Comparison of ENCODE assay signal across 8 cellular contexts in the genomic region with DNA sequence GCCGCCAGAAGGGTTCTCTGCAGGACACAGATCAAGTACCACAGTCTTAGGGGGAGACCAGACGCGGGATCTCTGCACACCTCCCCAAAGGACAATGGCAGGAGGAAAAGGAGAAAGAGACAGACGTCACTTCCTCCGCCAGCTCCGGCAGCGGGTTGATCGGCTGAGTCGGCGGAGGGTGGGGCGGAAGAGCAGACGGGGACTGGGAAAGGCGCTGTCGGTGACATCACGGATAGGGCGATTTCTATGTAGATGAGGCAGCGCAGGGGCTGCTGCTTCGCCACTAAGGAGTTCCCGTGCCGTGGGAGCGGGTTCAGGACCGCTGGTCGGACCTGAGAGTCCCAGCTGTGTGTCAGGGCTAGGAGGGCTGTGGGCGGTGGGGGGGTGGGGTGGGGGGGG. TPM values are rescaled to one million over a fixed set of nuclear protein-coding genes. Genes with fewer than 3 reads are reported as not detected.
A peak's percentile ranks its signal among the peaks of the same experiment; 100 is the strongest.
DNase-seq lines count a peak whose midpoint lies in the region; ATAC-seq and TF ChIP-seq lines count a peak whose summit lies in the region.
"Not testable (repeated sequence)": the region's sequence is repeated elsewhere in the genome, so short reads cannot be mapped to it uniquely, and the experiment has no call there.

No MANE protein-coding gene starts in this region.

- 0 to 1% (median 1%) methylated on average over 19 to 21 of the region's 24 CpGs for WGBS in ovary, 3 donors
- 0% methylated on average over 15 of the region's 24 CpGs for WGBS in suprapubic skin

- TF ChIP-seq EP300 in ovary (IDR thresholded peaks at IDR 0.05); suprapubic skin (IDR thresholded peaks at IDR 0.05): not testable (repeated sequence)

- DNase-seq in NCI-H146 treated with DMSO at 0.1 percent for 48 hours (lab: John Stamatoyannopoulos, UW; ENCODE audit: unreplicated experiment) = peak; percentile 44
- peak; percentile 53 for DNase-seq in SKM-1 treated with dmso at 0.1 percent for 144 hours (lab: John Stamatoyannopoulos, UW; ENCODE audit: unreplicated experiment)
- peak; percentile 67 for DNase-seq in activated effector memory CD4-positive, alpha-beta T cell treated with Interleukin-2 at 50 U/mL for 16 hours
- DNase-seq in fibroblast of the aortic adventitia (ENCODE audit: low read depth) = not testable (repeated sequence)
- DNase-seq in ovary = peak; percentile 30 to 66 (median 50)
- peak; percentile 74 to 75 for DNase-seq in suprapubic skin (ENCODE audit: low spot score in 2 of 2)

- H3K27me3 ChIP-seq in ovary, suprapubic skin: not testable (repeated sequence)

- TF ChIP-seq POLR2A in ovary (IDR thresholded peaks at IDR 0.05); suprapubic skin (IDR thresholded peaks at IDR 0.05): not testable (repeated sequence)

- intact Hi-C loops in ovary (cut with DNase I) = not testable (repeated sequence)

- ATAC-seq in GM18520 (IDR thresholded peaks at IDR 0.05; ENCODE audit: unreplicated experiment) (peak; percentile 49), HG02885 (IDR thresholded peaks at IDR 0.05; ENCODE audit: poor library complexity, unreplicated experiment) (peak; percentile 67)

- not testable (repeated sequence) for H3K9me3 ChIP-seq in ovary, suprapubic skin

- H3K4me1 ChIP-seq in ovary (ENCODE audit: insufficient read depth); suprapubic skin: not testable (repeated sequence)

- H3K4me3 ChIP-seq in fibroblast of the aortic adventitia (ENCODE audit: low read depth, low read length) (peak overlapping the region; percentile 71), ovary (peak overlapping the region; percentile 47), suprapubic skin (peak overlapping the region; percentile 55)

- H3K36me3 ChIP-seq in ovary, suprapubic skin: not testable (repeated sequence)

- not testable (repeated sequence) for TF ChIP-seq CTCF in fibroblast of the aortic adventitia (IDR thresholded peaks at IDR 0.05; ENCODE audit: insufficient read depth, low read length); ovary (IDR thresholded peaks at IDR 0.05); suprapubic skin (IDR thresholded peaks at IDR 0.05)

- H3K27ac ChIP-seq in ovary (peak overlapping the region in 1 of 2 donors; percentile 28), suprapubic skin (peak overlapping the region; percentile 74)

RNA-seq across cellular contexts. Expression of gene PPIAL4D, which starts 38.7 kb away (rescaled TPM):
- total RNA-seq in fibroblast of the aortic adventitia (ENCODE audit: low replicate concordance) (not detected in 2 replicates), ovary (not detected), suprapubic skin (not detected)
- not detected for polyA plus RNA-seq in ovary
